ENCODE assay signal across 14 cellular contexts in the genomic region with DNA sequence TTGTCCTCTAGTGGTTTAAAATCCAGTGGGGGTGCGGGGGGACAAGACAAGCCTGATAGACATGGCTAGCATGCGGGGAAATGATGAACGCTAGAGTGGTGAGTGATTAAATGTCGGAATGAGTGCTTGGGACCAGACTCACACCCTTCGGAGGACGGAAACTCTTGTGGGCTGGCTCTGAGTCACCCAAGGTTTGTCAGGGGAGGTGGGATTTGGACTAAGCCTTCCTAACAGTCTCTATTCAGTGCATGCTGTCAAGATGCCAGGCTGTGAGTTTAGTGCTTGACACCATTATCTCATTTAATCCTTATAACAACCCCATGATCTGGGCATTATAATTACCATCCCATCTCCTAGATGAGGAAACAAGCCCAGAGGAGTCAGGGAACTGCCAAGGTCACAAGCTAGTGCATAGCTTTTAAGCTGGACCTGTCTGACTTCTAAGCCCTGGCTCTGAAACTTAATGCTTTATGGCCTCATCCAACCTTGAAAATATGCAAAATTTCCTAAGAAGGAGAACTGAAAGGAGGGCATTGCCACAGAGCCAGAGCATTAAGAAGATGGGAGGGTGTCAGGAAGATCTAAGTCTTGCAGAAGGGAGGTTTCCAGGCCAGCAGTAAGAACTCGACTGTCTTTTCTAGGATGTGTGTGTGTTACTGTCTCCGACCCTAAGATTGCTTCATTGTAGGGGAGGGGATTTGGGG.
DNase-seq lines count a peak whose midpoint lies in the region; FAIRE-seq and TF ChIP-seq lines count a peak whose summit lies in the region.
"Had no signal": no experiment of that assay in that cellular context is flagged by ENCODE, and none has a peak within 500 bp of the region (broad histone marks: within the 10 kb centered on the region; RNA-seq: fewer than 3 reads in every experiment).

No MANE protein-coding gene starts in this region.

- POLR2A ChIA-PET in A673 (lab: Charles Lee; ENCODE audit: low non-redundant PET) = no interaction called here

- no peak overlapping the region for H3K27ac ChIP-seq in A673 (ENCODE audit: low read depth, low read length, poor library complexity, severe bottlenecking)
- H3K27ac ChIP-seq: prostate gland had no signal

- BruUV-seq in A673 (replicated peaks; lab: Mats Ljungman, UMichigan) = no TSS peak

- H3K27me3 ChIP-seq in A673 (replicated peaks; ENCODE audit: insufficient read depth, low read depth, low read length, poor library complexity) = no peaks in the 10 kb centered on the region

- CTCF ChIA-PET in A673 (lab: Charles Lee) = no interaction called here

- no peak for TF ChIP-seq CTCF in A673 (conservative IDR thresholded peaks at IDR 0.05; ENCODE audit: low read depth, low read length)

- no peaks in the 10 kb centered on the region for H3K9me3 ChIP-seq in A673 (ENCODE audit: low read depth, low read length, poor library complexity, severe bottlenecking)
- H3K9me3 ChIP-seq: prostate gland, stomach had no signal

- H3K4me1 ChIP-seq in A673 (ENCODE audit: insufficient read depth, low read length, poor library complexity, severe bottlenecking) = no peaks in the 10 kb centered on the region
- H3K4me1 ChIP-seq: prostate gland had no signal

- no peak for FAIRE-seq in RCC 7860 (lab: Jason Lieb, UNC)
- FAIRE-seq in GM19239 (lab: Jason Lieb, UNC) = no peak

- H3K4me3 ChIP-seq in A673 (ENCODE audit: low read depth, low read length, poor library complexity, severe bottlenecking) = no peak overlapping the region
- H3K4me3 ChIP-seq: prostate gland had no signal

- no peaks in the 10 kb centered on the region for H3K36me3 ChIP-seq in A673 (ENCODE audit: insufficient read depth, low read length, poor library complexity, severe bottlenecking)
- H3K36me3 ChIP-seq: prostate gland, stomach had no signal

- intact Hi-C loops in A673 (cut with micrococcal nuclease; ENCODE audit: unreplicated experiment) = no loop called here

- DNase-seq in A673 (ENCODE audit: low spot score) (peak; percentile 8), GM03348 (ENCODE audit: low spot score) (peak; percentile 57), RCC 7860 (ENCODE audit: low spot score) (peak; percentile 41), iris pigment epithelial cell (ENCODE audit: low read depth) (peak; percentile 4), middle frontal gyrus (ENCODE audit: extremely low spot score, low spot score) (no peak), SIG-M5 treated with dmso at 0.1 percent for 504 hours (lab: John Stamatoyannopoulos, UW; ENCODE audit: unreplicated experiment) (no peak), GM19239 (ENCODE audit: insufficient read length, low spot score) (no peak), ecto neural progenitor cell (ENCODE audit: low spot score) (no peak)
- DNase-seq: C1 segment of cervical spinal cord; KBM-7; NCI-H2107; stimulated activated CD4-positive, alpha-beta T cell treated with anti-CD3 and anti-CD28 coated beads, Interleukin-4, amount 100 ng/mL, for 24 hours; stomach had no signal

Comparison
In these comparisons a context has a peak if more than half of its experiments do, and no peak if none do; other contexts are left out.
1. DNase-seq: peak in A673 (single experiment), GM03348 (single experiment), RCC 7860 (single experiment) and iris pigment epithelial cell (single experiment); none in middle frontal gyrus (single experiment), SIG-M5 treated with dmso at 0.1 percent for 504 hours (single experiment), GM19239 (single experiment) and ecto neural progenitor cell (single experiment).